19 cellular contexts compared by ENCODE assay signal in the genomic region with DNA sequence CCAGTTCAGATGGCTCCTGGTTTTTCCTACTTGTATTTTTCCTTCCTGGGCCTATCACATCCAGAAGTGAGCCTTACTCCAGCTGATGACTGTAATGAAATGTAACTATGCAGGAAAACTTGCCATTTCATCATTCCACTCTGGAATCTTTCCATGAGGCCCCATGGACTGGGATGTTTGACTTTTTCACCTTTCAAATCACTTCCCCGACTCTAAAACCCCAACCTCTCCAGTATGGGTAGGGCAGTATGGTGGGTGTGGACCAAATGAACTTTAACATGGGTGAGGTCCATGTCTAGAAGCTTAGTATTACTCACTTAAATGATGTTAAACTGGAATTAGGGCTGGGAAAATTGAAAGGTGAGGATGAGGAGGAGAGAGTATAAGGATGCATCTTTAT. TPM values are rescaled to one million over a fixed set of nuclear protein-coding genes. Genes with fewer than 3 reads are reported as not detected.
"Had no signal": no experiment of that assay in that cellular context is flagged by ENCODE, and none has a peak within 500 bp of the region (broad histone marks: within the 10 kb centered on the region; RNA-seq: fewer than 3 reads in every experiment).

No MANE protein-coding gene starts in this region.

- H3K4me3 ChIP-seq: breast epithelium, gastroesophageal sphincter, heart left ventricle, sigmoid colon, spleen, thoracic aorta had no signal

- H3K27me3 ChIP-seq: breast epithelium, gastroesophageal sphincter, heart left ventricle, sigmoid colon, spleen had no signal

- H3K4me1 ChIP-seq: breast epithelium, gastroesophageal sphincter, spleen had no signal

- H3K36me3 ChIP-seq: breast epithelium, gastroesophageal sphincter, heart left ventricle, sigmoid colon, spleen, thoracic aorta had no signal

- DNase-seq: activated CD4-positive, alpha-beta T cell treated with anti-CD3 and anti-CD28 coated beads, Interleukin-2, amount 50 U/mL, for 1 hour; activated CD8-positive, alpha-beta memory T cell treated with anti-CD3 and anti-CD28 coated beads for 24 hours; activated CD8-positive, alpha-beta memory T cell treated with anti-CD3 and anti-CD28 coated beads, Interleukin-2, amount 50 U/mL, for 48 hours; activated effector memory CD4-positive, alpha-beta T cell treated with anti-CD3 and anti-CD28 coated beads, Interleukin-2, amount 50 U/mL, for 16 hours; activated naive CD4-positive, alpha-beta T cell treated with anti-CD3 and anti-CD28 coated beads, Interleukin-2, amount 50 U/mL, for 16 hours; activated T-cell treated with anti-CD3 and anti-CD28 coated beads, Interleukin-2, amount 50 U/mL, for 48 hours; effector memory CD8-positive, alpha-beta T cell; heart left ventricle; immature natural killer cell; nephron progenitor cell; nucleus accumbens; sigmoid colon; spleen; stimulated activated CD4-positive, alpha-beta T cell treated with anti-CD3 and anti-CD28 coated beads, Interleukin-4, amount 100 ng/mL, for 4 hours had no signal

- FAIRE-seq: astrocyte had no signal

- H3K27ac ChIP-seq: breast epithelium, gastroesophageal sphincter, heart left ventricle, spleen, thoracic aorta had no signal

- H3K9me3 ChIP-seq: gastroesophageal sphincter, heart left ventricle, sigmoid colon, spleen, thoracic aorta had no signal

RNA-seq across cellular contexts. Expression of gene SLC26A3, which starts 47.6 kb away (rescaled TPM):
- total RNA-seq: astrocyte, myocyte, thoracic aorta had no signal
- polyA plus RNA-seq: immature natural killer cell had no signal
